8 cellular contexts compared by ENCODE assay signal in the genomic region with DNA sequence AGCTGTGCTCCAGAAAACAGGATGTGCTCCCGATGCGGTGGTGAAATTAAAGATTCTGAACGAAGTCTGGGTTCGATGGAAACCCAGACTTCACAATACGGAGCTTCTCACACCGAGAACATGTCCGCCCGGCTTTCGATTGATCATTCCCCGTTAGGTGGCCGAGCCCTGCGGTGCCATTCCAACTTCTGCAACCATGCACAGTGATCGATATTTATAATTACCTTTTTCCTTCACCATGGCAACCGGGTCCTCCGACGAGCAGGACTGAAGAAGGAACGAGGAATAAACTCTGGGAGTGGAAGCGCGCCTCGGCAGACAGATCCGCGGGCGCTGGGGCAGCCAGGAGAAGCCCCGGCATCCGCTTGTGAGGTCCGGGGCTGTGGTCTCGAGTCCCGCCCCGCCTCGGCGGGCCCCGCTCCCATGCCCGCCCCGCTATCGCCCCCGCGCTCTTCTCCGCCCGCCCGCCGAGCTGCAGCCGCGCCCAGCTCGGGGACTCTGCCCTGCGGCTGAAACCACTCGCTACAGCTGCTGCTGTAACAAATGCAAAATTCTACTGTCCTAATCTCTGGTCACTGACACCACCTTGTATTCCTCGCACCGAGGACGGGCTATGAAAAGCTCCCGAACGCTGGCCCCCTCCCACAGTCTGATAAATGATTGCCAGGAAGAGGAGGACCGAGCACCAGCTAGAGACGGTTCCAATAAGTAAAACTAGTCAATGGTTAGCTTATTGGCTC. TPM values are rescaled to one million over a fixed set of nuclear protein-coding genes. Genes with fewer than 3 reads are reported as not detected.
DNase-seq lines count a peak whose midpoint lies in the region; ATAC-seq, FAIRE-seq and TF ChIP-seq lines count a peak whose summit lies in the region.

No MANE protein-coding gene starts in this region.

- peak overlapping the region; percentile 47 for H3K4me3 ChIP-seq in HEK293 (ENCODE audit: low read depth, low read length)
- H3K4me3 ChIP-seq in right atrium auricular region: peak overlapping the region; percentile 65 to 79
- H3K4me3 ChIP-seq in rectal smooth muscle tissue (ENCODE audit: low read length): peak overlapping the region; percentile 74

- FAIRE-seq in D721Med (lab: Jason Lieb, UNC): no peak

- TF ChIP-seq CTCF in HEK293 (tag by site-specific recombination; IDR thresholded peaks at IDR 0.05) (peak; percentile 39; the same call in 1 of the 2 replicates), right atrium auricular region (IDR thresholded peaks at IDR 0.05) (peak in 1 of 2 donors; percentile 12), D721Med (IDR thresholded peaks at IDR 0.05; ENCODE audit: insufficient read depth, missing control alignments) (no peak)

- H3K9me3 Mint-ChIP-seq in activated naive CD4-positive, alpha-beta T cell treated with anti-CD3 and anti-CD28 coated beads, Interleukin-2, amount 50 U/mL, for 72 hours: no peaks in the 10 kb centered on the region

- H3K36me3 ChIP-seq in HEK293 (ENCODE audit: control insufficient read depth in 2 of 2, insufficient read depth in 1 of 2, low read length in 2 of 2) (no peaks in the 10 kb centered on the region), right atrium auricular region (no peaks in the 10 kb centered on the region), rectal smooth muscle tissue (ENCODE audit: control insufficient read depth, insufficient read depth, low read length) (no peaks in the 10 kb centered on the region)

- peaks cover 0 to 4% of the 10 kb centered on the region in 2 donors for H3K36me3 Mint-ChIP-seq in activated naive CD4-positive, alpha-beta T cell treated with anti-CD3 and anti-CD28 coated beads, Interleukin-2, amount 50 U/mL, for 72 hours

- no peak overlapping the region for H3K27ac Mint-ChIP-seq in activated naive CD4-positive, alpha-beta T cell treated with anti-CD3 and anti-CD28 coated beads, Interleukin-2, amount 50 U/mL, for 72 hours

- H3K27me3 ChIP-seq in right atrium auricular region (no peaks in the 10 kb centered on the region), rectal smooth muscle tissue (ENCODE audit: control insufficient read depth, insufficient read depth, low read length) (no peaks in the 10 kb centered on the region)

- TF ChIP-seq POLR2A in GM18505 (IDR thresholded peaks at IDR 0.05; ENCODE audit: borderline replicate concordance, extremely low read depth, insufficient read depth, insufficient read length): no peak

- H3K9me3 ChIP-seq in HEK293 (ENCODE audit: control insufficient read depth, insufficient read depth, low read depth, low read length): no peaks in the 10 kb centered on the region
- no peaks in the 10 kb centered on the region for H3K9me3 ChIP-seq in right atrium auricular region

- CTCF ChIA-PET in HEK293 (lab: Yijun Ruan, JAX): interaction anchor here (0.7 to 1.5 kb wide), 5 partner anchors 9 to 154 kb away, joined by 3 to 7 read pairs (median 3); no protein-coding TSS in a partner anchor

- peak; percentile 68 for ATAC-seq in GM18505 (IDR thresholded peaks at IDR 0.05; ENCODE audit: unreplicated experiment)
- ATAC-seq in activated naive CD4-positive, alpha-beta T cell treated with anti-CD3 and anti-CD28 coated beads, Interleukin-2, amount 50 U/mL, for 72 hours: peak; percentile 79 to 84

- DNase-seq in NCI-H510A treated with DMSO at 0.1 percent for 48 hours (lab: John Stamatoyannopoulos, UW) (peak; percentile 27), right atrium auricular region (ENCODE audit: low spot score) (peak; percentile 64), COR-L47 (lab: John Stamatoyannopoulos, UW) (no peak), D721Med (ENCODE audit: insufficient read length, low spot score) (no peak)
- peak in 1 of 2 donors; percentile 27 for DNase-seq in activated naive CD4-positive, alpha-beta T cell treated with anti-CD3 and anti-CD28 coated beads, Interleukin-2, amount 50 U/mL, for 72 hours (ENCODE audit: low spot score in 2 of 2)

- POLR2A ChIA-PET in HEK293 (lab: Yijun Ruan, JAX): interaction anchor here (0.6 to 2.4 kb wide), 10 partner anchors 8 to 106 kb away, joined by 3 to 12 read pairs (median 3); no protein-coding TSS in a partner anchor

- no peak overlapping the region for H3K9ac ChIP-seq in rectal smooth muscle tissue (ENCODE audit: low read length)

- H3K4me1 ChIP-seq in HEK293 (ENCODE audit: control insufficient read depth, insufficient read depth, low read length) (peaks cover 27% of the 10 kb centered on the region), right atrium auricular region (peaks cover 0 to 92% of the 10 kb centered on the region in 2 donors), rectal smooth muscle tissue (ENCODE audit: control insufficient read depth, insufficient read depth, low read length) (peaks cover 16% of the 10 kb centered on the region)

- peak overlapping the region; percentile 54; the same call in 1 of the 2 replicates for H3K27ac ChIP-seq in HEK293 (ENCODE audit: extremely low read depth, low read depth, low read length)
- peak overlapping the region; percentile 84 to 90 for H3K27ac ChIP-seq in right atrium auricular region
- no peak overlapping the region for H3K27ac ChIP-seq in rectal smooth muscle tissue (ENCODE audit: low read depth, low read length)

TF ChIP-seq in HEK293, 187 proteins besides CTCF, POLR2A, EP300 and RAD21 (continues in another document):
- peak; percentile 90 for TF ChIP-seq ZBTB17 (tag by site-specific recombination; IDR thresholded peaks at IDR 0.05)
- peak; percentile 49; the same call in 1 of the 2 replicates for TF ChIP-seq ZNF501 (tag by site-specific recombination; IDR thresholded peaks at IDR 0.05)
- TF ChIP-seq ZNF202 (tag by site-specific recombination; IDR thresholded peaks at IDR 0.05; ENCODE audit: borderline replicate concordance): no peak
- no peak for TF ChIP-seq ZNF610 (tag by site-specific recombination; IDR thresholded peaks at IDR 0.05; ENCODE audit: borderline replicate concordance)
- TF ChIP-seq ZNF600 (tag by site-specific recombination; IDR thresholded peaks at IDR 0.05): no peak; the same call in 1 of the 2 replicates
- no peak for TF ChIP-seq ZNF48 (tag by site-specific recombination; IDR thresholded peaks at IDR 0.05)
- TF ChIP-seq ZSCAN30 (tag by site-specific recombination; IDR thresholded peaks at IDR 0.05): 0 out of 2 replicates have a peak, but pooled peaks have one; percentile 36
- TF ChIP-seq ZNF660 (tag by site-specific recombination; IDR thresholded peaks at IDR 0.05): no peak
- no peak for TF ChIP-seq ZNF555 (tag by site-specific recombination; conservative IDR thresholded peaks at IDR 0.05)
- TF ChIP-seq, protein P1, sequence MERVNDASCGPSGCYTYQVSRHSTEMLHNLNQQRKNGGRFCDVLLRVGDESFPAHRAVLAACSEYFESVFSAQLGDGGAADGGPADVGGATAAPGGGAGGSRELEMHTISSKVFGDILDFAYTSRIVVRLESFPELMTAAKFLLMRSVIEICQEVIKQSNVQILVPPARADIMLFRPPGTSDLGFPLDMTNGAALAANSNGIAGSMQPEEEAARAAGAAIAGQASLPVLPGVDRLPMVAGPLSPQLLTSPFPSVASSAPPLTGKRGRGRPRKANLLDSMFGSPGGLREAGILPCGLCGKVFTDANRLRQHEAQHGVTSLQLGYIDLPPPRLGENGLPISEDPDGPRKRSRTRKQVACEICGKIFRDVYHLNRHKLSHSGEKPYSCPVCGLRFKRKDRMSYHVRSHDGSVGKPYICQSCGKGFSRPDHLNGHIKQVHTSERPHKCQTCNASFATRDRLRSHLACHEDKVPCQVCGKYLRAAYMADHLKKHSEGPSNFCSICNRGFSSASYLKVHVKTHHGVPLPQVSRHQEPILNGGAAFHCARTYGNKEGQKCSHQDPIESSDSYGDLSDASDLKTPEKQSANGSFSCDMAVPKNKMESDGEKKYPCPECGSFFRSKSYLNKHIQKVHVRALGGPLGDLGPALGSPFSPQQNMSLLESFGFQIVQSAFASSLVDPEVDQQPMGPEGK (tag by site-specific recombination; IDR thresholded peaks at IDR 0.05): peak; percentile 57
- TF ChIP-seq, protein P2, sequence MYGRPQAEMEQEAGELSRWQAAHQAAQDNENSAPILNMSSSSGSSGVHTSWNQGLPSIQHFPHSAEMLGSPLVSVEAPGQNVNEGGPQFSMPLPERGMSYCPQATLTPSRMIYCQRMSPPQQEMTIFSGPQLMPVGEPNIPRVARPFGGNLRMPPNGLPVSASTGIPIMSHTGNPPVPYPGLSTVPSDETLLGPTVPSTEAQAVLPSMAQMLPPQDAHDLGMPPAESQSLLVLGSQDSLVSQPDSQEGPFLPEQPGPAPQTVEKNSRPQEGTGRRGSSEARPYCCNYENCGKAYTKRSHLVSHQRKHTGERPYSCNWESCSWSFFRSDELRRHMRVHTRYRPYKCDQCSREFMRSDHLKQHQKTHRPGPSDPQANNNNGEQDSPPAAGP (tag by site-specific recombination; IDR thresholded peaks at IDR 0.05): no peak
- TF ChIP-seq ZNF221 (tag by site-specific recombination; IDR thresholded peaks at IDR 0.05; ENCODE audit: borderline replicate concordance): no peak
- TF ChIP-seq KLF9 (tag by site-specific recombination; IDR thresholded peaks at IDR 0.05; ENCODE audit: low read depth): peak; percentile 40; the same call in 1 of the 2 replicates
- TF ChIP-seq ZNF560 (tag by site-specific recombination; IDR thresholded peaks at IDR 0.05; ENCODE audit: borderline replicate concordance): no peak
- peak; percentile 78 for TF ChIP-seq KLF1 (tag by site-specific recombination; IDR thresholded peaks at IDR 0.05)
- TF ChIP-seq ZNF768 (tag by site-specific recombination; IDR thresholded peaks at IDR 0.05): no peak
- peak; percentile 76 for TF ChIP-seq EGR2 (tag by site-specific recombination; IDR thresholded peaks at IDR 0.05; ENCODE audit: low read depth)
- TF ChIP-seq TRIM28 (IDR thresholded peaks at IDR 0.05; ENCODE audit: borderline replicate concordance, low read length): no peak
- no peak for TF ChIP-seq BCL11A (tag by site-specific recombination; IDR thresholded peaks at IDR 0.05; ENCODE audit: low read depth)
- TF ChIP-seq ZNF776 (tag by site-specific recombination; IDR thresholded peaks at IDR 0.05; ENCODE audit: borderline replicate concordance): no peak
- no peak for TF ChIP-seq ZNF664 (tag by site-specific recombination; IDR thresholded peaks at IDR 0.05)

RNA-seq across cellular contexts. Expression of a gene that starts 26.2 kb away (rescaled TPM):
- total RNA-seq in activated naive CD4-positive, alpha-beta T cell treated with anti-CD3 and anti-CD28 coated beads, Interleukin-2, amount 50 U/mL, for 72 hours: 100 to 1,000 TPM; 155 to 190 TPM
- 100 to 1,000 TPM; 359 to 404 TPM for total RNA-seq in right atrium auricular region

Comparison
In these comparisons a context has a peak if more than half of its experiments do, and no peak if none do; other contexts are left out.
1. DNase-seq: peak in NCI-H510A treated with DMSO at 0.1 percent for 48 hours (single experiment) and right atrium auricular region (single experiment); none in COR-L47 (single experiment) and D721Med (single experiment).
2. Peak in every context shown above with its lines, with median percentiles within 50 percentile points of each other: H3K4me3 ChIP-seq.